Comparison of ENCODE assay signal across 15 cellular contexts in the genomic region with DNA sequence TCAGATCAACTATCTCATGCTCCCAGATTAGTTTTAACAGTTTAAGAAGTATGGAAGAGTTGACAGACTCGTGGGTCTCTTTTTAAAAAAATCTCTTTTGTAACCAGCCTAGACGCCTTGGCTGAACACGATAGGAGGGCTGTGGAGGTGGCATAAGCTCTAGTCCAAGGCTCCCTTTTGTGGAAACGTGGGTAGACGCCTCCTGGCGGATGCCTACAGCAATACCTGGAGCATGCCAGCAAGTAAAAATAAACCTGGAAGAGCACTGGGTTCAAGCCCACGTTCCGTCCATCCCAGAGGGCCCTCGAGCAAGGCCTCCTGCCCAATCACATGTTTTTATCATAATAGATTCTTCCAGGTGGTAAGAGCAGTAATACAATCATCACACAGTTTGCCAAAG.
DNase-seq lines count a peak whose midpoint lies in the region; TF ChIP-seq lines count a peak whose summit lies in the region.
"Had no signal": no experiment of that assay in that cellular context is flagged by ENCODE, and none has a peak within 500 bp of the region (broad histone marks: within the 10 kb centered on the region; RNA-seq: fewer than 3 reads in every experiment).

No MANE protein-coding gene starts in this region.

- DNase-seq in MCF 10A (ENCODE audit: unreplicated experiment): peak; percentile 56
- no peak for DNase-seq in breast epithelium (ENCODE audit: low spot score in 2 of 2)
- DNase-seq in NB4 (ENCODE audit: low read depth): peak; percentile 24
- DNase-seq in dermis blood vessel endothelial cell: peak; percentile 32
- no peak for DNase-seq in activated CD4-positive, alpha-beta T cell treated with anti-CD3 and anti-CD28 coated beads, Interleukin-2, amount 10 ng/mL, durations not matched to agents 7 days and 5 days
- DNase-seq in inferior parietal cortex (ENCODE audit: extremely low spot score): no peak
- no peak for DNase-seq in EL
- DNase-seq in effector CD4-positive, alpha-beta T cell: no peak
- DNase-seq: activated effector memory CD4-positive, alpha-beta T cell treated with anti-CD3 and anti-CD28 coated beads, Interleukin-2, amount 50 U/mL, for 16 hours; Calu3; effector memory CD4-positive, alpha-beta T cell; foreskin fibroblast; NK-92 treated with Interleukin-12 subunit alpha and Interleukin-12 subunit beta, amount 100 ng/mL, for 24 hours; transverse colon had no signal

- no TSS peak for BruUV-seq in MCF 10A (replicated peaks; lab: Mats Ljungman, UMichigan)

- H3K9me3 ChIP-seq in breast epithelium: peaks cover 0 to 18% of the 10 kb centered on the region in 2 donors

- H3K4me1 Mint-ChIP-seq in MCF 10A (ENCODE audit: insufficient read depth, unreplicated experiment): no peaks in the 10 kb centered on the region
- no peaks in the 10 kb centered on the region for H3K4me1 Mint-ChIP-seq in activated CD4-positive, alpha-beta T cell treated with anti-CD3 and anti-CD28 coated beads, Interleukin-2, amount 10 ng/mL, durations not matched to agents 7 days and 5 days
- H3K4me1 Mint-ChIP-seq: stimulated activated effector memory CD8-positive, alpha-beta T cell treated with anti-CD3 and anti-CD28 coated beads, Interleukin-12 subunit alpha, Interleukin-12 subunit beta, amount 100 ng/mL, for 72 hours had no signal

- no peak overlapping the region for H3K27ac Mint-ChIP-seq in MCF 10A (ENCODE audit: low read depth, unreplicated experiment)
- H3K27ac Mint-ChIP-seq in activated CD4-positive, alpha-beta T cell treated with anti-CD3 and anti-CD28 coated beads, Interleukin-2, amount 10 ng/mL, durations not matched to agents 7 days and 5 days: no peak overlapping the region
- H3K27ac Mint-ChIP-seq: stimulated activated effector memory CD8-positive, alpha-beta T cell treated with anti-CD3 and anti-CD28 coated beads, Interleukin-12 subunit alpha, Interleukin-12 subunit beta, amount 100 ng/mL, for 72 hours had no signal

- H3K27me3 Mint-ChIP-seq in MCF 10A (ENCODE audit: insufficient read depth, unreplicated experiment): no peaks in the 10 kb centered on the region
- H3K27me3 Mint-ChIP-seq in activated CD4-positive, alpha-beta T cell treated with anti-CD3 and anti-CD28 coated beads, Interleukin-2, amount 10 ng/mL, durations not matched to agents 7 days and 5 days: no peaks in the 10 kb centered on the region

- TF ChIP-seq POLR2A in breast epithelium (IDR thresholded peaks at IDR 0.05) (no peak), NB4 (IDR thresholded peaks at IDR 0.05; ENCODE audit: extremely low read depth, insufficient read length) (no peak)

- H3K4me3 Mint-ChIP-seq in MCF 10A (ENCODE audit: unreplicated experiment): no peak overlapping the region
- no peak overlapping the region for H3K4me3 Mint-ChIP-seq in activated CD4-positive, alpha-beta T cell treated with anti-CD3 and anti-CD28 coated beads, Interleukin-2, amount 10 ng/mL, durations not matched to agents 7 days and 5 days
- H3K4me3 Mint-ChIP-seq: stimulated activated effector memory CD8-positive, alpha-beta T cell treated with anti-CD3 and anti-CD28 coated beads, Interleukin-12 subunit alpha, Interleukin-12 subunit beta, amount 100 ng/mL, for 72 hours had no signal

- no peak overlapping the region for H3K27ac ChIP-seq in breast epithelium
- H3K27ac ChIP-seq: transverse colon had no signal

- TF ChIP-seq CTCF in MCF 10A (IDR thresholded peaks at IDR 0.05; ENCODE audit: unreplicated experiment) (peak; percentile 38), breast epithelium (IDR thresholded peaks at IDR 0.05) (no peak), NB4 (IDR thresholded peaks at IDR 0.05; ENCODE audit: low read depth, low read length) (peak; percentile 39)

- H3K36me3 Mint-ChIP-seq in MCF 10A (ENCODE audit: insufficient read depth, unreplicated experiment): no peaks in the 10 kb centered on the region
- H3K36me3 Mint-ChIP-seq in activated CD4-positive, alpha-beta T cell treated with anti-CD3 and anti-CD28 coated beads, Interleukin-2, amount 10 ng/mL, durations not matched to agents 7 days and 5 days (ENCODE audit: low read depth): no peaks in the 10 kb centered on the region
- H3K36me3 Mint-ChIP-seq: stimulated activated effector memory CD8-positive, alpha-beta T cell treated with anti-CD3 and anti-CD28 coated beads, Interleukin-12 subunit alpha, Interleukin-12 subunit beta, amount 100 ng/mL, for 72 hours had no signal

- CTCF ChIA-PET in MCF 10A (lab: Yijun Ruan, JAX): interaction anchor here (0.6 to 1.2 kb wide), 8 partner anchors 11 to 537 kb away, joined by 3 to 5 read pairs (median 3); no protein-coding TSS in a partner anchor
- CTCF ChIA-PET in activated CD4-positive, alpha-beta T cell treated with anti-CD3 and anti-CD28 coated beads, Interleukin-2, amount 10 ng/mL, durations not matched to agents 7 days and 5 days (lab: Charles Lee): no interaction called here

- no peaks in the 10 kb centered on the region for H3K27me3 ChIP-seq in breast epithelium
- H3K27me3 ChIP-seq: transverse colon had no signal

- intact Hi-C loops in MCF 10A (cut with micrococcal nuclease): loop anchor here (1.0 kb wide), 2 partner anchors 302 to 381 kb away; no protein-coding TSS in a partner anchor
- intact Hi-C loops in breast epithelium (cut with DNase I; ENCODE audit: low total_unique reads): no loop called here

- H3K4me3 ChIP-seq in breast epithelium (no peak overlapping the region), NB4 (ENCODE audit: low read depth, low read length) (no peak overlapping the region)
- H3K4me3 ChIP-seq: transverse colon had no signal

- POLR2A ChIA-PET in MCF 10A (lab: Yijun Ruan, JAX): interaction anchor here (0.5 kb wide), 1 partner anchor 77 kb away, joined by 5 read pairs; no protein-coding TSS in a partner anchor
- POLR2A ChIA-PET in activated CD4-positive, alpha-beta T cell treated with anti-CD3 and anti-CD28 coated beads, Interleukin-2, amount 10 ng/mL, durations not matched to agents 7 days and 5 days (lab: Charles Lee): no interaction called here

- no peaks in the 10 kb centered on the region for H3K4me1 ChIP-seq in breast epithelium
- H3K4me1 ChIP-seq: transverse colon had no signal

- H3K9me3 Mint-ChIP-seq in MCF 10A (ENCODE audit: unreplicated experiment): peaks cover 17% of the 10 kb centered on the region
- peaks cover 17% of the 10 kb centered on the region for H3K9me3 Mint-ChIP-seq in activated CD4-positive, alpha-beta T cell treated with anti-CD3 and anti-CD28 coated beads, Interleukin-2, amount 10 ng/mL, durations not matched to agents 7 days and 5 days

- H3K36me3 ChIP-seq in breast epithelium: no peaks in the 10 kb centered on the region
- H3K36me3 ChIP-seq: transverse colon had no signal

Comparison
In these comparisons a context has a peak if more than half of its experiments do, and no peak if none do; other contexts are left out.
1. DNase-seq: peak in MCF 10A (single experiment), NB4 (single experiment) and dermis blood vessel endothelial cell (single experiment); none in breast epithelium (0 of 2), activated CD4-positive, alpha-beta T cell treated with anti-CD3 and anti-CD28 coated beads, Interleukin-2, amount 10 ng/mL, durations not matched to agents 7 days and 5 days (single experiment), inferior parietal cortex (single experiment), EL (single experiment) and effector CD4-positive, alpha-beta T cell (single experiment).
2. CTCF ChIP-seq: peak in MCF 10A (single experiment) and NB4 (single experiment); none in breast epithelium (0 of 3).